In genomic region chr17:40326014-40326831, GRCh38 we compare ENCODE assay signal across 1 cellular context.
A peak's percentile ranks its signal among the peaks of the same experiment; 100 is the strongest.
TF ChIP-seq lines count a peak whose summit lies in the region.

No MANE protein-coding gene starts in this region.

TF ChIP-seq in HepG2, 621 proteins besides CTCF, POLR2A, EP300 and RAD21 (continued from another document and continues in another):
- TF ChIP-seq ZNF142 (CRISPR knock-in tag; IDR thresholded peaks at IDR 0.05) (no peak), ZMYM3 (CRISPR knock-in tag; IDR thresholded peaks at IDR 0.05) (no peak), PITX1 (CRISPR knock-in tag; IDR thresholded peaks at IDR 0.05) (peak; percentile 33), RXRA (CRISPR knock-in tag; IDR thresholded peaks at IDR 0.05) (peak; percentile 94), FOXC1 (CRISPR knock-in tag; IDR thresholded peaks at IDR 0.05; ENCODE audit: borderline replicate concordance) (peak; percentile 11; the same call in 1 of the 2 replicates), ELF1 (CRISPR knock-in tag; IDR thresholded peaks at IDR 0.05) (0 out of 2 replicates have a peak, but pooled peaks have one; percentile 21), GRHL1 (CRISPR knock-in tag; conservative IDR thresholded peaks at IDR 0.05) (no peak), PRDM15 (CRISPR knock-in tag; IDR thresholded peaks at IDR 0.05) (no peak), HMG20B (CRISPR knock-in tag; conservative IDR thresholded peaks at IDR 0.05) (peak; percentile 100), ZNF800 (CRISPR knock-in tag; IDR thresholded peaks at IDR 0.05) (no peak), ZSCAN22 (CRISPR knock-in tag; IDR thresholded peaks at IDR 0.05) (no peak), FIP1L1 (IDR thresholded peaks at IDR 0.05; ENCODE audit: borderline replicate concordance, insufficient read depth, low read depth, low read length) (no peak), ZBTB7A (CRISPR knock-in tag; IDR thresholded peaks at IDR 0.05) (peak; percentile 6; the same call in 1 of the 2 replicates), NONO (IDR thresholded peaks at IDR 0.05) (no peak), NONO (CRISPR knock-in tag; conservative IDR thresholded peaks at IDR 0.05) (no peak), IRX3 (CRISPR knock-in tag; IDR thresholded peaks at IDR 0.05; ENCODE audit: borderline replicate concordance, low read depth) (no peak), RARG (CRISPR knock-in tag; IDR thresholded peaks at IDR 0.05; ENCODE audit: low read depth) (no peak), NFIC (IDR thresholded peaks at IDR 0.05; ENCODE audit: low read length) (no peak), ETV5 (CRISPR knock-in tag; IDR thresholded peaks at IDR 0.05; ENCODE audit: borderline replicate concordance) (peak; percentile 50; the same call in 1 of the 2 replicates), ZNF224 (CRISPR knock-in tag; IDR thresholded peaks at IDR 0.05) (no peak), MLLT10 (CRISPR knock-in tag; IDR thresholded peaks at IDR 0.05) (no peak), MAF1 (CRISPR knock-in tag; IDR thresholded peaks at IDR 0.05; ENCODE audit: borderline replicate concordance) (no peak), RFX3 (CRISPR knock-in tag; IDR thresholded peaks at IDR 0.05) (no peak), SPEN (CRISPR knock-in tag; IDR thresholded peaks at IDR 0.05; ENCODE audit: low read depth) (0 out of 2 replicates have a peak, but pooled peaks have one; percentile 7), NFATC3 (CRISPR knock-in tag; IDR thresholded peaks at IDR 0.05) (no peak), CHD2 (IDR thresholded peaks at IDR 0.05; ENCODE audit: low read depth, low read length) (no peak), TARDBP (CRISPR knock-in tag; IDR thresholded peaks at IDR 0.05) (peak; percentile 26; the same call in 1 of the 2 replicates), HMG20A (CRISPR knock-in tag; IDR thresholded peaks at IDR 0.05; ENCODE audit: borderline replicate concordance) (peak; percentile 99), SIN3B (IDR thresholded peaks at IDR 0.05; ENCODE audit: low read length) (no peak), TRIM24 (CRISPR knock-in tag; IDR thresholded peaks at IDR 0.05) (no peak), TFAP4 (IDR thresholded peaks at IDR 0.05; ENCODE audit: borderline replicate concordance, low read depth) (no peak), TBL1XR1 (IDR thresholded peaks at IDR 0.05; ENCODE audit: borderline replicate concordance, low read length, partially characterized antibody) (peak; percentile 75), ZNF574 (CRISPR knock-in tag; IDR thresholded peaks at IDR 0.05) (peak; percentile 36; the same call in 1 of the 2 replicates), TCF7 (IDR thresholded peaks at IDR 0.05; ENCODE audit: low read depth) (no peak), PATZ1 (CRISPR knock-in tag; IDR thresholded peaks at IDR 0.05) (0 out of 2 replicates have a peak, but pooled peaks have one; percentile 17), ZNF639 (CRISPR knock-in tag; conservative IDR thresholded peaks at IDR 0.05) (no peak), REPIN1 (CRISPR knock-in tag; IDR thresholded peaks at IDR 0.05; ENCODE audit: borderline replicate concordance, low read depth) (no peak), NR2F2 (IDR thresholded peaks at IDR 0.05; ENCODE audit: borderline replicate concordance, low read depth) (peak; percentile 99), KDM1A (CRISPR knock-in tag; IDR thresholded peaks at IDR 0.05) (peak; percentile 96), NCOR1 (IDR thresholded peaks at IDR 0.05; ENCODE audit: borderline replicate concordance, low read length) (peak; percentile 1; the same call in 1 of the 2 replicates)
